11 cellular contexts compared by ENCODE assay signal in the genomic region with DNA sequence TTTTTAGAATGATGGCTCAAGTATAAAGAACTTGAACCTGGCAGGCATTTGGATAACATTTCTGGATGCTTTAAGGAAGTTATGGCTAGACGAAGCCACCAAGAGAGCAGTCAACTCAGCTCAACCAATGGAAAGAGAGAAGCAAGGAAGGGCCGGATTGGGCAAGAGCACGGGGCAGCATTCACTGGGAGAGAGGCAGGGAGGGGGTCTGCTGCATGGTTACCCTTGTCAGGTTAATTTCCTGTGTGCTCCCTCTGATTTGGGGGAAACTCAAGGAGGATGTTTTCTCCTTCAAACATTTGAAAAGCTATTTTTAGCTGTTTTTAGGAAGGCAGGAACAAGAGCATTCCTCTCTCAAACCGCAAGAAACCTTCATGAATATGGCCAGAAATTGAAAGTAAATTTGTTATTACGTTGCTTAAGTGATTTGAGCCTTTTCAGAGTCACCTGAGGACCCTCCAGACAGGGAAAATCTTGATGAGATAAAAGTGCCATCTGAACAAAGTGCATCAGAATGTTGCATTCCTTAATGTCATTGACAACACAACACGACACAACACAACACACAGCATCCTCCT.
DNase-seq lines count a peak whose midpoint lies in the region; ATAC-seq and TF ChIP-seq lines count a peak whose summit lies in the region.
"Had no signal": no experiment of that assay in that cellular context is flagged by ENCODE, and none has a peak within 500 bp of the region (broad histone marks: within the 10 kb centered on the region; RNA-seq: fewer than 3 reads in every experiment).

No MANE protein-coding gene starts in this region.

- H3K9me3 Mint-ChIP-seq in nephron, result no peaks in the 10 kb centered on the region

- H3K9me2 ChIP-seq in PC-3 (replicated peaks; ENCODE audit: low read length), result no peaks in the 10 kb centered on the region

- H3K4me2 ChIP-seq in PC-3 (ENCODE audit: low read length), result peak overlapping the region; percentile 16; the same call in 1 of the 2 replicates

- peak overlapping the region in 1 of 3 experiments; percentile 31 for H3K4me3 Mint-ChIP-seq in nephron

- H3K9me3 ChIP-seq in PC-3 (ENCODE audit: low read length), result no peaks in the 10 kb centered on the region

- no peaks in the 10 kb centered on the region for H3F3A ChIP-seq in PC-3 (ENCODE audit: low read length, unreplicated experiment)

- H3K27ac Mint-ChIP-seq in nephron, result peak overlapping the region; percentile 6 to 79 (median 62)

- H3K27me3 Mint-ChIP-seq in nephron (ENCODE audit: low read depth), result peaks cover 5% of the 10 kb centered on the region

- H3K27me3 ChIP-seq in PC-3 (ENCODE audit: low read length), result no peaks in the 10 kb centered on the region

- BruUV-seq in PC-3 (replicated peaks; lab: Mats Ljungman, UMichigan), result no TSS peak

- peak overlapping the region; percentile 27 for H3K4me3 ChIP-seq in AG09309 (ENCODE audit: control insufficient read depth, low read depth, low read length)
- no peak overlapping the region for H3K4me3 ChIP-seq in PC-3 (ENCODE audit: low read length)
- H3K4me3 ChIP-seq in fibroblast of the aortic adventitia (ENCODE audit: low read depth, low read length), result peak overlapping the region; percentile 39

- no peak for DNase-seq in AG09309 (ENCODE audit: low read depth)
- DNase-seq in PC-3, result no peak
- peak; percentile 65 for DNase-seq in fibroblast of the aortic adventitia (ENCODE audit: low read depth)
- no peak for DNase-seq in NCI-H1417 treated with DMSO at 0.1 percent for 48 hours (lab: John Stamatoyannopoulos, UW)
- DNase-seq in stimulated activated CD4-positive, alpha-beta T cell treated with anti-CD3 and anti-CD28 coated beads, Interleukin-4, amount 100 ng/mL, for 24 hours, result no peak
- no peak for DNase-seq in HUDEP-2 (lab: John Stamatoyannopoulos, UW; ENCODE audit: unreplicated experiment in 76 of 76)
- DNase-seq: KG1, NCI-H748 treated with DMSO at 0.1 percent for 48 hours had no signal

- H3K36me3 Mint-ChIP-seq in nephron (ENCODE audit: low read depth), result no peaks in the 10 kb centered on the region

- no peaks in the 10 kb centered on the region for H3K79me2 ChIP-seq in PC-3 (ENCODE audit: low read length)

- POLR2A ChIA-PET in PC-3 (lab: Charles Lee; ENCODE audit: unreplicated experiment), result no interaction called here

- TF ChIP-seq CTCF in AG09309 (IDR thresholded peaks at IDR 0.05; ENCODE audit: control insufficient read depth, insufficient read depth, low read depth, low read length, missing control alignments), result no peak
- no peak for TF ChIP-seq CTCF in PC-3 (conservative IDR thresholded peaks at IDR 0.05; ENCODE audit: low read depth, low read length)
- TF ChIP-seq CTCF in fibroblast of the aortic adventitia (IDR thresholded peaks at IDR 0.05; ENCODE audit: insufficient read depth, low read length), result no peak
- TF ChIP-seq CTCF in nephron (IDR thresholded peaks at IDR 0.05; ENCODE audit: unreplicated experiment in 3 of 3), result no peak

- ATAC-seq in PC-3, result no peak
- ATAC-seq in GM19452 (IDR thresholded peaks at IDR 0.05; ENCODE audit: unreplicated experiment), result no peak

- H3K36me3 ChIP-seq in PC-3 (ENCODE audit: low read depth, low read length), result no peaks in the 10 kb centered on the region

- CTCF ChIA-PET in PC-3 (lab: Charles Lee), result no interaction called here

- H3K4me1 Mint-ChIP-seq in nephron, result peaks cover 42% of the 10 kb centered on the region

- no peaks in the 10 kb centered on the region for H4K20me1 ChIP-seq in PC-3 (ENCODE audit: low read length)

- peaks cover 9% of the 10 kb centered on the region for H3K4me1 ChIP-seq in PC-3 (ENCODE audit: insufficient read depth, low read length)

- no peak overlapping the region for H2AFZ ChIP-seq in PC-3 (ENCODE audit: low read length)

- intact Hi-C loops in PC-3 (cut with micrococcal nuclease), result no loop called here

- H3K9ac ChIP-seq in PC-3 (ENCODE audit: low read length), result no peak overlapping the region

- H3K27ac ChIP-seq in PC-3 (ENCODE audit: low read length), result no peak overlapping the region
- H3K27ac ChIP-seq: C4-2B had no signal
